In genomic region chr1:92784051-92784638, GRCh38 we compare ENCODE assay signal across 8 cellular contexts. TPM values are rescaled to one million over a fixed set of nuclear protein-coding genes. Genes with fewer than 3 reads are reported as not detected.
DNase-seq lines count a peak whose midpoint lies in the region; ATAC-seq and TF ChIP-seq lines count a peak whose summit lies in the region.

No MANE protein-coding gene starts in this region.

- peaks cover 0 to 7% (median 2%) of the 10 kb centered on the region in 4 donors for H3K4me1 ChIP-seq in right lobe of liver

- no peaks in the 10 kb centered on the region for H3K36me3 ChIP-seq in right lobe of liver

- no peaks in the 10 kb centered on the region for H3K9me3 ChIP-seq in right lobe of liver

- no peaks in the 10 kb centered on the region for H3K27me3 ChIP-seq in right lobe of liver

- intact Hi-C loops in right lobe of liver (cut with DNase I), result no loop called here

- peak overlapping the region; percentile 96 to 97 for H3K27ac ChIP-seq in coronary artery
- peak overlapping the region; percentile 87 to 93 (median 90) for H3K27ac ChIP-seq in right lobe of liver

- DNase-seq in NCI-H748 (lab: John Stamatoyannopoulos, UW; ENCODE audit: unreplicated experiment), result peak; percentile 29
- no peak for DNase-seq in NCI-H748 treated with DMSO at 0.1 percent for 48 hours (lab: John Stamatoyannopoulos, UW)
- peak; percentile 0 for DNase-seq in T-helper 9 cell
- DNase-seq in coronary artery (ENCODE audit: low spot score), result no peak
- DNase-seq in right lobe of liver, result peak in 1 of 3 donors; percentile 40
- DNase-seq in stimulated activated CD8-positive, alpha-beta memory T cell treated with anti-CD3 and anti-CD28 coated beads, Interleukin-2, amount 100 ng/mL, for 48 hours (ENCODE audit: low read depth in 2 of 2), result peak; percentile 7 to 8

- no peak for TF ChIP-seq POLR2A in right lobe of liver (IDR thresholded peaks at IDR 0.05)

- H3K4me3 ChIP-seq in coronary artery (peak overlapping the region; percentile 84), right lobe of liver (peak overlapping the region; percentile 86 to 91 (median 89))

- WGBS in right lobe of liver (ENCODE audit: insufficient coverage, low coverage, low lambda C conversion rate, missing lambda C conversion rate), result 21% methylated on average over 4 of the region's 25 CpGs

- TF ChIP-seq CTCF in coronary artery (IDR thresholded peaks at IDR 0.05) (no peak), right lobe of liver (IDR thresholded peaks at IDR 0.05) (no peak)

- ATAC-seq in HG03135 (IDR thresholded peaks at IDR 0.05; ENCODE audit: unreplicated experiment), result peak; percentile 13
- ATAC-seq in right lobe of liver, result peak in 2 of 4 donors; percentile 0 to 2
- ATAC-seq in HG03378 (IDR thresholded peaks at IDR 0.05; ENCODE audit: unreplicated experiment), result no peak

RNA-seq across cellular contexts. Expression of gene EVI5, which starts 0.8 kb away (rescaled TPM):
- 10 to 100 TPM; 12.8 to 27.7 (median 19.0) TPM for total RNA-seq in right lobe of liver

RNA-seq across cellular contexts. Expression of gene RPL5, which starts 47.7 kb away (rescaled TPM):
- 100 to 1,000 TPM; 225 to 532 (median 294) TPM for total RNA-seq in right lobe of liver

Comparison
In these comparisons a context has a peak if more than half of its experiments do, and no peak if none do; other contexts are left out.
1. DNase-seq: peak in NCI-H748 (single experiment), T-helper 9 cell (single experiment) and stimulated activated CD8-positive, alpha-beta memory T cell treated with anti-CD3 and anti-CD28 coated beads, Interleukin-2, amount 100 ng/mL, for 48 hours (2 of 2); none in NCI-H748 treated with DMSO at 0.1 percent for 48 hours (single experiment) and coronary artery (single experiment).